ENCODE assay signal across 1 cellular context in genomic region chr17:74282587-74283370, GRCh38.
A peak's percentile ranks its signal among the peaks of the same experiment; 100 is the strongest.
TF ChIP-seq lines count a peak whose summit lies in the region.

No MANE protein-coding gene starts in this region.

TF ChIP-seq in HEK293, 187 proteins besides CTCF, POLR2A, EP300 and RAD21 (continued from another document and continues in another):
- TF ChIP-seq, protein P1, sequence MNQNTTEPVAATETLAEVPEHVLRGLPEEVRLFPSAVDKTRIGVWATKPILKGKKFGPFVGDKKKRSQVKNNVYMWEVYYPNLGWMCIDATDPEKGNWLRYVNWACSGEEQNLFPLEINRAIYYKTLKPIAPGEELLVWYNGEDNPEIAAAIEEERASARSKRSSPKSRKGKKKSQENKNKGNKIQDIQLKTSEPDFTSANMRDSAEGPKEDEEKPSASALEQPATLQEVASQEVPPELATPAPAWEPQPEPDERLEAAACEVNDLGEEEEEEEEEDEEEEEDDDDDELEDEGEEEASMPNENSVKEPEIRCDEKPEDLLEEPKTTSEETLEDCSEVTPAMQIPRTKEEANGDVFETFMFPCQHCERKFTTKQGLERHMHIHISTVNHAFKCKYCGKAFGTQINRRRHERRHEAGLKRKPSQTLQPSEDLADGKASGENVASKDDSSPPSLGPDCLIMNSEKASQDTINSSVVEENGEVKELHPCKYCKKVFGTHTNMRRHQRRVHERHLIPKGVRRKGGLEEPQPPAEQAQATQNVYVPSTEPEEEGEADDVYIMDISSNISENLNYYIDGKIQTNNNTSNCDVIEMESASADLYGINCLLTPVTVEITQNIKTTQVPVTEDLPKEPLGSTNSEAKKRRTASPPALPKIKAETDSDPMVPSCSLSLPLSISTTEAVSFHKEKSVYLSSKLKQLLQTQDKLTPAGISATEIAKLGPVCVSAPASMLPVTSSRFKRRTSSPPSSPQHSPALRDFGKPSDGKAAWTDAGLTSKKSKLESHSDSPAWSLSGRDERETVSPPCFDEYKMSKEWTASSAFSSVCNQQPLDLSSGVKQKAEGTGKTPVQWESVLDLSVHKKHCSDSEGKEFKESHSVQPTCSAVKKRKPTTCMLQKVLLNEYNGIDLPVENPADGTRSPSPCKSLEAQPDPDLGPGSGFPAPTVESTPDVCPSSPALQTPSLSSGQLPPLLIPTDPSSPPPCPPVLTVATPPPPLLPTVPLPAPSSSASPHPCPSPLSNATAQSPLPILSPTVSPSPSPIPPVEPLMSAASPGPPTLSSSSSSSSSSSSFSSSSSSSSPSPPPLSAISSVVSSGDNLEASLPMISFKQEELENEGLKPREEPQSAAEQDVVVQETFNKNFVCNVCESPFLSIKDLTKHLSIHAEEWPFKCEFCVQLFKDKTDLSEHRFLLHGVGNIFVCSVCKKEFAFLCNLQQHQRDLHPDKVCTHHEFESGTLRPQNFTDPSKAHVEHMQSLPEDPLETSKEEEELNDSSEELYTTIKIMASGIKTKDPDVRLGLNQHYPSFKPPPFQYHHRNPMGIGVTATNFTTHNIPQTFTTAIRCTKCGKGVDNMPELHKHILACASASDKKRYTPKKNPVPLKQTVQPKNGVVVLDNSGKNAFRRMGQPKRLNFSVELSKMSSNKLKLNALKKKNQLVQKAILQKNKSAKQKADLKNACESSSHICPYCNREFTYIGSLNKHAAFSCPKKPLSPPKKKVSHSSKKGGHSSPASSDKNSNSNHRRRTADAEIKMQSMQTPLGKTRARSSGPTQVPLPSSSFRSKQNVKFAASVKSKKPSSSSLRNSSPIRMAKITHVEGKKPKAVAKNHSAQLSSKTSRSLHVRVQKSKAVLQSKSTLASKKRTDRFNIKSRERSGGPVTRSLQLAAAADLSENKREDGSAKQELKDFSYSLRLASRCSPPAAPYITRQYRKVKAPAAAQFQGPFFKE (tag by site-specific recombination; IDR thresholded peaks at IDR 0.05; ENCODE audit: borderline replicate concordance): no peak
- TF ChIP-seq GLIS1 (tag by site-specific recombination; IDR thresholded peaks at IDR 0.05): peak; percentile 68
- TF ChIP-seq ZNF223 (tag by site-specific recombination; IDR thresholded peaks at IDR 0.05): no peak
- no peak for TF ChIP-seq ZNF23 (tag by site-specific recombination; IDR thresholded peaks at IDR 0.05; ENCODE audit: borderline replicate concordance)
- no peak for TF ChIP-seq ZNF302 (tag by site-specific recombination; IDR thresholded peaks at IDR 0.05; ENCODE audit: low read depth)
- TF ChIP-seq, protein P2, sequence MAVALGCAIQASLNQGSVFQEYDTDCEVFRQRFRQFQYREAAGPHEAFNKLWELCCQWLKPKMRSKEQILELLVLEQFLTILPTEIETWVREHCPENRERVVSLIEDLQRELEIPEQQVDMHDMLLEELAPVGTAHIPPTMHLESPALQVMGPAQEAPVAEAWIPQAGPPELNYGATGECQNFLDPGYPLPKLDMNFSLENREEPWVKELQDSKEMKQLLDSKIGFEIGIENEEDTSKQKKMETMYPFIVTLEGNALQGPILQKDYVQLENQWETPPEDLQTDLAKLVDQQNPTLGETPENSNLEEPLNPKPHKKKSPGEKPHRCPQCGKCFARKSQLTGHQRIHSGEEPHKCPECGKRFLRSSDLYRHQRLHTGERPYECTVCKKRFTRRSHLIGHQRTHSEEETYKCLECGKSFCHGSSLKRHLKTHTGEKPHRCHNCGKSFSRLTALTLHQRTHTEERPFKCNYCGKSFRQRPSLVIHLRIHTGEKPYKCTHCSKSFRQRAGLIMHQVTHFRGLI (tag by site-specific recombination; IDR thresholded peaks at IDR 0.05): no peak
- no peak for TF ChIP-seq ZNF548 (tag by site-specific recombination; IDR thresholded peaks at IDR 0.05)
- no peak for TF ChIP-seq ZNF76 (tag by site-specific recombination; IDR thresholded peaks at IDR 0.05; ENCODE audit: borderline replicate concordance, low read depth)
- no peak for TF ChIP-seq RBAK (tag by site-specific recombination; IDR thresholded peaks at IDR 0.05)
- TF ChIP-seq GLIS2 (tag by site-specific recombination; IDR thresholded peaks at IDR 0.05): peak; percentile 53
- TF ChIP-seq BCL6B (tag by site-specific recombination; IDR thresholded peaks at IDR 0.05): no peak
- TF ChIP-seq ZFHX2 (tag by site-specific recombination; conservative IDR thresholded peaks at IDR 0.05): peak; percentile 65
- TF ChIP-seq ZFP37 (tag by site-specific recombination; IDR thresholded peaks at IDR 0.05): no peak
- TF ChIP-seq SP3 (tag by site-specific recombination; IDR thresholded peaks at IDR 0.05): peak; percentile 23; the same call in 1 of the 2 replicates
- TF ChIP-seq, protein P3, sequence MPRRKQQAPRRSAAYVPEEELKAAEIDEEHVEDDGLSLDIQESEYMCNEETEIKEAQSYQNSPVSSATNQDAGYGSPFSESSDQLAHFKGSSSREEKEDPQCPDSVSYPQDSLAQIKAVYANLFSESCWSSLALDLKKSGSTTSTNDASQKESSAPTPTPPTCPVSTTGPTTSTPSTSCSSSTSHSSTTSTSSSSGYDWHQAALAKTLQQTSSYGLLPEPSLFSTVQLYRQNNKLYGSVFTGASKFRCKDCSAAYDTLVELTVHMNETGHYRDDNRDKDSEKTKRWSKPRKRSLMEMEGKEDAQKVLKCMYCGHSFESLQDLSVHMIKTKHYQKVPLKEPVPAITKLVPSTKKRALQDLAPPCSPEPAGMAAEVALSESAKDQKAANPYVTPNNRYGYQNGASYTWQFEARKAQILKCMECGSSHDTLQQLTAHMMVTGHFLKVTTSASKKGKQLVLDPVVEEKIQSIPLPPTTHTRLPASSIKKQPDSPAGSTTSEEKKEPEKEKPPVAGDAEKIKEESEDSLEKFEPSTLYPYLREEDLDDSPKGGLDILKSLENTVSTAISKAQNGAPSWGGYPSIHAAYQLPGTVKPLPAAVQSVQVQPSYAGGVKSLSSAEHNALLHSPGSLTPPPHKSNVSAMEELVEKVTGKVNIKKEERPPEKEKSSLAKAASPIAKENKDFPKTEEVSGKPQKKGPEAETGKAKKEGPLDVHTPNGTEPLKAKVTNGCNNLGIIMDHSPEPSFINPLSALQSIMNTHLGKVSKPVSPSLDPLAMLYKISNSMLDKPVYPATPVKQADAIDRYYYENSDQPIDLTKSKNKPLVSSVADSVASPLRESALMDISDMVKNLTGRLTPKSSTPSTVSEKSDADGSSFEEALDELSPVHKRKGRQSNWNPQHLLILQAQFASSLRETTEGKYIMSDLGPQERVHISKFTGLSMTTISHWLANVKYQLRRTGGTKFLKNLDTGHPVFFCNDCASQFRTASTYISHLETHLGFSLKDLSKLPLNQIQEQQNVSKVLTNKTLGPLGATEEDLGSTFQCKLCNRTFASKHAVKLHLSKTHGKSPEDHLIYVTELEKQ (tag by site-specific recombination; IDR thresholded peaks at IDR 0.05; ENCODE audit: borderline replicate concordance): no peak
- TF ChIP-seq, protein P4, sequence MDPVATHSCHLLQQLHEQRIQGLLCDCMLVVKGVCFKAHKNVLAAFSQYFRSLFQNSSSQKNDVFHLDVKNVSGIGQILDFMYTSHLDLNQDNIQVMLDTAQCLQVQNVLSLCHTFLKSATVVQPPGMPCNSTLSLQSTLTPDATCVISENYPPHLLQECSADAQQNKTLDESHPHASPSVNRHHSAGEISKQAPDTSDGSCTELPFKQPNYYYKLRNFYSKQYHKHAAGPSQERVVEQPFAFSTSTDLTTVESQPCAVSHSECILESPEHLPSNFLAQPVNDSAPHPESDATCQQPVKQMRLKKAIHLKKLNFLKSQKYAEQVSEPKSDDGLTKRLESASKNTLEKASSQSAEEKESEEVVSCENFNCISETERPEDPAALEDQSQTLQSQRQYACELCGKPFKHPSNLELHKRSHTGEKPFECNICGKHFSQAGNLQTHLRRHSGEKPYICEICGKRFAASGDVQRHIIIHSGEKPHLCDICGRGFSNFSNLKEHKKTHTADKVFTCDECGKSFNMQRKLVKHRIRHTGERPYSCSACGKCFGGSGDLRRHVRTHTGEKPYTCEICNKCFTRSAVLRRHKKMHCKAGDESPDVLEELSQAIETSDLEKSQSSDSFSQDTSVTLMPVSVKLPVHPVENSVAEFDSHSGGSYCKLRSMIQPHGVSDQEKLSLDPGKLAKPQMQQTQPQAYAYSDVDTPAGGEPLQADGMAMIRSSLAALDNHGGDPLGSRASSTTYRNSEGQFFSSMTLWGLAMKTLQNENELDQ (tag by site-specific recombination; IDR thresholded peaks at IDR 0.05; ENCODE audit: low read depth): no peak
- TF ChIP-seq ZBTB10 (tag by site-specific recombination; IDR thresholded peaks at IDR 0.05): no peak
- TF ChIP-seq, protein P5, sequence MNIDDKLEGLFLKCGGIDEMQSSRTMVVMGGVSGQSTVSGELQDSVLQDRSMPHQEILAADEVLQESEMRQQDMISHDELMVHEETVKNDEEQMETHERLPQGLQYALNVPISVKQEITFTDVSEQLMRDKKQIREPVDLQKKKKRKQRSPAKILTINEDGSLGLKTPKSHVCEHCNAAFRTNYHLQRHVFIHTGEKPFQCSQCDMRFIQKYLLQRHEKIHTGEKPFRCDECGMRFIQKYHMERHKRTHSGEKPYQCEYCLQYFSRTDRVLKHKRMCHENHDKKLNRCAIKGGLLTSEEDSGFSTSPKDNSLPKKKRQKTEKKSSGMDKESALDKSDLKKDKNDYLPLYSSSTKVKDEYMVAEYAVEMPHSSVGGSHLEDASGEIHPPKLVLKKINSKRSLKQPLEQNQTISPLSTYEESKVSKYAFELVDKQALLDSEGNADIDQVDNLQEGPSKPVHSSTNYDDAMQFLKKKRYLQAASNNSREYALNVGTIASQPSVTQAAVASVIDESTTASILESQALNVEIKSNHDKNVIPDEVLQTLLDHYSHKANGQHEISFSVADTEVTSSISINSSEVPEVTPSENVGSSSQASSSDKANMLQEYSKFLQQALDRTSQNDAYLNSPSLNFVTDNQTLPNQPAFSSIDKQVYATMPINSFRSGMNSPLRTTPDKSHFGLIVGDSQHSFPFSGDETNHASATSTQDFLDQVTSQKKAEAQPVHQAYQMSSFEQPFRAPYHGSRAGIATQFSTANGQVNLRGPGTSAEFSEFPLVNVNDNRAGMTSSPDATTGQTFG (tag by site-specific recombination; IDR thresholded peaks at IDR 0.05; ENCODE audit: borderline replicate concordance): no peak
- TF ChIP-seq, protein P6, sequence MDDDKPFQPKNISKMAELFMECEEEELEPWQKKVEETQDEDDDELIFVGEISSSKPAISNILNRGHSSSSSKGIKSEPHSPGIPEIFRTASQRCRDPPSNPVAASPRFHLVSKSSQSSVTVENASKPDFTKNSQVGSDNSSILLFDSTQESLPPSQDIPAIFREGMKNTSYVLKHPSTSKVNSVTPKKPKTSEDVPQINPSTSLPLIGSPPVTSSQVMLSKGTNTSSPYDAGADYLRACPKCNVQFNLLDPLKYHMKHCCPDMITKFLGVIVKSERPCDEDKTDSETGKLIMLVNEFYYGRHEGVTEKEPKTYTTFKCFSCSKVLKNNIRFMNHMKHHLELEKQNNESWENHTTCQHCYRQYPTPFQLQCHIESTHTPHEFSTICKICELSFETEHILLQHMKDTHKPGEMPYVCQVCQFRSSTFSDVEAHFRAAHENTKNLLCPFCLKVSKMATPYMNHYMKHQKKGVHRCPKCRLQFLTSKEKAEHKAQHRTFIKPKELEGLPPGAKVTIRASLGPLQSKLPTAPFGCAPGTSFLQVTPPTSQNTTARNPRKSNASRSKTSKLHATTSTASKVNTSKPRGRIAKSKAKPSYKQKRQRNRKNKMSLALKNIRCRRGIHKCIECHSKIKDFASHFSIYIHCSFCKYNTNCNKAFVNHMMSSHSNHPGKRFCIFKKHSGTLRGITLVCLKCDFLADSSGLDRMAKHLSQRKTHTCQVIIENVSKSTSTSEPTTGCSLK (tag by site-specific recombination; IDR thresholded peaks at IDR 0.05): no peak
- no peak for TF ChIP-seq ZNF132 (tag by site-specific recombination; IDR thresholded peaks at IDR 0.05; ENCODE audit: borderline replicate concordance)
- no peak for TF ChIP-seq KLF10 (tag by site-specific recombination; IDR thresholded peaks at IDR 0.05)
- no peak for TF ChIP-seq ZNF529 (tag by site-specific recombination; IDR thresholded peaks at IDR 0.05; ENCODE audit: insufficient replicate concordance)
- no peak for TF ChIP-seq ZNF266 (tag by site-specific recombination; IDR thresholded peaks at IDR 0.05; ENCODE audit: low read depth)
- TF ChIP-seq ZSCAN16 (tag by site-specific recombination; IDR thresholded peaks at IDR 0.05): no peak
- TF ChIP-seq ZNF792 (tag by site-specific recombination; IDR thresholded peaks at IDR 0.05): no peak
- no peak for TF ChIP-seq ZNF558 (tag by site-specific recombination; IDR thresholded peaks at IDR 0.05)
- no peak for TF ChIP-seq ZNF473 (tag by site-specific recombination; IDR thresholded peaks at IDR 0.05)
